21 cellular contexts compared by ENCODE assay signal in genomic region chr10:14609178-14609577, GRCh38.
"Had no signal": no experiment of that assay in that cellular context is flagged by ENCODE, and none has a peak within 500 bp of the region (broad histone marks: within the 10 kb centered on the region; RNA-seq: fewer than 3 reads in every experiment).

No MANE protein-coding gene starts in this region.

- H3K4me3 Mint-ChIP-seq: activated CD4-positive, alpha-beta T cell treated with anti-CD3 and anti-CD28 coated beads, Interleukin-2, amount 10 ng/mL, durations not matched to agents 24 days and 14 days; activated naive CD4-positive, alpha-beta T cell treated with anti-CD3 and anti-CD28 coated beads, Interleukin-2, amount 10 ng/mL, durations not matched to agents 7 days and 5 days; activated naive CD8-positive, alpha-beta T cell treated with anti-CD3 and anti-CD28 coated beads, Interleukin-2, amount 50 U/mL, for 24 hours; activated T-cell treated with anti-CD3 and anti-CD28 coated beads, Interleukin-2, amount 50 U/mL, for 4 hours; mesothelial cell of epicardium; stimulated activated effector memory CD8-positive, alpha-beta T cell treated with anti-CD3 and anti-CD28 coated beads, Interleukin-12 subunit alpha, Interleukin-12 subunit beta, amount 100 ng/mL, for 72 hours had no signal

- H3K9me3 Mint-ChIP-seq: activated T-cell treated with anti-CD3 and anti-CD28 coated beads, Interleukin-2, amount 50 U/mL, for 4 hours; mesothelial cell of epicardium had no signal

- ATAC-seq: activated naive CD8-positive, alpha-beta T cell treated with anti-CD3 and anti-CD28 coated beads, Interleukin-2, amount 50 U/mL, for 24 hours; activated T-cell treated with anti-CD3 and anti-CD28 coated beads, Interleukin-2, amount 50 U/mL, for 4 hours; foreskin keratinocyte; lower lobe of right lung; stimulated activated effector memory CD8-positive, alpha-beta T cell treated with anti-CD3 and anti-CD28 coated beads, Interleukin-12 subunit alpha, Interleukin-12 subunit beta, amount 100 ng/mL, for 72 hours had no signal

- DNase-seq: activated CD4-positive, alpha-beta T cell treated with anti-CD3 and anti-CD28 coated beads, Interleukin-2, amount 10 ng/mL, durations not matched to agents 24 days and 14 days; activated CD8-positive, alpha-beta memory T cell treated with anti-CD3 and anti-CD28 coated beads, Interleukin-2, amount 50 U/mL, for 4 hours; activated naive CD4-positive, alpha-beta T cell treated with anti-CD3 and anti-CD28 coated beads, Interleukin-2, amount 10 ng/mL, durations not matched to agents 7 days and 5 days; activated naive CD8-positive, alpha-beta T cell treated with anti-CD3 and anti-CD28 coated beads, Interleukin-2, amount 50 U/mL, for 24 hours; activated T-cell treated with anti-CD3 and anti-CD28 coated beads, Interleukin-2, amount 50 U/mL, for 4 hours; central memory CD4-positive, alpha-beta T cell; dorsolateral prefrontal cortex; foreskin keratinocyte; glutamatergic neuron; islet precursor cell; small intestine; stimulated activated CD4-positive, alpha-beta T cell treated with anti-CD3 and anti-CD28 coated beads, Interleukin-4, amount 100 ng/mL, for 24 hours; T1000; thyroid gland had no signal

- H3K27me3 ChIP-seq: dorsolateral prefrontal cortex, right atrium auricular region, thyroid gland had no signal

- H3K4me1 ChIP-seq: prostate gland had no signal

- H3K4me3 ChIP-seq: dorsolateral prefrontal cortex, lower lobe of right lung, prostate gland, right atrium auricular region, thyroid gland had no signal

- H3K27ac Mint-ChIP-seq: activated CD4-positive, alpha-beta T cell treated with anti-CD3 and anti-CD28 coated beads, Interleukin-2, amount 10 ng/mL, durations not matched to agents 24 days and 14 days; activated naive CD4-positive, alpha-beta T cell treated with anti-CD3 and anti-CD28 coated beads, Interleukin-2, amount 10 ng/mL, durations not matched to agents 7 days and 5 days; mesothelial cell of epicardium; stimulated activated effector memory CD8-positive, alpha-beta T cell treated with anti-CD3 and anti-CD28 coated beads, Interleukin-12 subunit alpha, Interleukin-12 subunit beta, amount 100 ng/mL, for 72 hours had no signal

- H3K36me3 Mint-ChIP-seq: brain, mesothelial cell of epicardium had no signal

- H3K36me3 ChIP-seq: lower lobe of right lung, prostate gland, right atrium auricular region, thyroid gland had no signal

- H3K27me3 Mint-ChIP-seq: activated CD4-positive, alpha-beta T cell treated with anti-CD3 and anti-CD28 coated beads, Interleukin-2, amount 10 ng/mL, durations not matched to agents 24 days and 14 days; activated naive CD4-positive, alpha-beta T cell treated with anti-CD3 and anti-CD28 coated beads, Interleukin-2, amount 10 ng/mL, durations not matched to agents 7 days and 5 days; activated naive CD8-positive, alpha-beta T cell treated with anti-CD3 and anti-CD28 coated beads, Interleukin-2, amount 50 U/mL, for 24 hours had no signal

- H3K9me3 ChIP-seq: lower lobe of right lung, prostate gland, right atrium auricular region, thyroid gland had no signal

- H3K27ac ChIP-seq: epithelial cell of prostate, foreskin keratinocyte, lower lobe of right lung, prostate gland, right atrium auricular region, thyroid gland had no signal
